In genomic region chr16:14500791-14501190, GRCh38 we compare ENCODE assay signal across 14 cellular contexts.
DNase-seq lines count a peak whose midpoint lies in the region; ATAC-seq and TF ChIP-seq lines count a peak whose summit lies in the region.
"Had no signal": no experiment of that assay in that cellular context is flagged by ENCODE, and none has a peak within 500 bp of the region (broad histone marks: within the 10 kb centered on the region; RNA-seq: fewer than 3 reads in every experiment).

No MANE protein-coding gene starts in this region.

- H3K9me3 ChIP-seq in breast epithelium = no peaks in the 10 kb centered on the region
- H3K9me3 ChIP-seq in ascending aorta = no peaks in the 10 kb centered on the region
- H3K9me3 ChIP-seq in mesenchymal stem cell (ENCODE audit: control insufficient read depth, low read length) = no peaks in the 10 kb centered on the region
- H3K9me3 ChIP-seq in uterus = no peaks in the 10 kb centered on the region
- H3K9me3 ChIP-seq in T-helper 17 cell (ENCODE audit: control insufficient read depth, low read length, poor library complexity, severe bottlenecking) = no peaks in the 10 kb centered on the region
- H3K9me3 ChIP-seq: colonic mucosa, pancreas had no signal

- WGBS in mesenchymal stem cell = no CpG with 5 or more reads among the region's 2 CpGs

- no peak for DNase-seq in MCF 10A (ENCODE audit: unreplicated experiment)
- no peak for DNase-seq in breast epithelium (ENCODE audit: low spot score in 2 of 2)
- no peak for DNase-seq in ascending aorta (ENCODE audit: low spot score in 2 of 2)
- no peak for DNase-seq in mesenchymal stem cell
- no peak for DNase-seq in uterus
- no peak for DNase-seq in T-helper 17 cell
- no peak for DNase-seq in HuH-7 (ENCODE audit: low spot score)
- DNase-seq: activated CD4-positive, alpha-beta T cell treated with anti-CD3 and anti-CD28 coated beads for 4 hours; activated T-cell treated with anti-CD3 and anti-CD28 coated beads, Interleukin-2, amount 50 U/mL, for 24 hours; CD8-positive, alpha-beta memory T cell; stimulated activated CD4-positive, alpha-beta T cell treated with anti-CD3 and anti-CD28 coated beads, Interleukin-2, amount 100 ng/mL, for 48 hours had no signal

- H3K36me3 Mint-ChIP-seq in MCF 10A (ENCODE audit: insufficient read depth, unreplicated experiment) = no peaks in the 10 kb centered on the region
- peaks cover 3% of the 10 kb centered on the region for H3K36me3 Mint-ChIP-seq in T-helper 17 cell (ENCODE audit: low read depth)

- CTCF ChIA-PET in MCF 10A (lab: Yijun Ruan, JAX) = interaction anchor here (0.6 to 3.1 kb wide), 10 partner anchors 10 to 222 kb away, joined by 3 to 22 read pairs (median 4); no protein-coding TSS in a partner anchor

- BruUV-seq in MCF 10A (replicated peaks; lab: Mats Ljungman, UMichigan) = no TSS peak

- no peak overlapping the region for H2BK15ac ChIP-seq in mesenchymal stem cell (ENCODE audit: low read depth, poor library complexity, severe bottlenecking)

- H3K14ac ChIP-seq in mesenchymal stem cell (ENCODE audit: low read length in 2 of 2) = no peak overlapping the region

- H3K18ac ChIP-seq in mesenchymal stem cell (ENCODE audit: low read depth in 1 of 2, low read length in 2 of 2) = peak overlapping the region in 1 of 2 experiments; percentile 79

- ATAC-seq in T-helper 17 cell = no peak
- ATAC-seq in HG03095 (IDR thresholded peaks at IDR 0.05; ENCODE audit: unreplicated experiment) = no peak

- no peak overlapping the region for H3K23ac ChIP-seq in mesenchymal stem cell (ENCODE audit: low read length in 2 of 2)

- H3K27me3 ChIP-seq in breast epithelium (no peaks in the 10 kb centered on the region), ascending aorta (no peaks in the 10 kb centered on the region), mesenchymal stem cell (ENCODE audit: control insufficient read depth in 1 of 2, insufficient read depth in 1 of 2, low read length in 2 of 2) (no peaks in the 10 kb centered on the region), uterus (no peaks in the 10 kb centered on the region)
- H3K27me3 ChIP-seq: colonic mucosa, pancreas had no signal

- peak overlapping the region; percentile 62 for H2BK120ac ChIP-seq in mesenchymal stem cell (ENCODE audit: low read depth, low read length)

- H4K91ac ChIP-seq in mesenchymal stem cell (ENCODE audit: low read length) = no peak overlapping the region

- H2AK5ac ChIP-seq in mesenchymal stem cell (ENCODE audit: low read length, severe bottlenecking) = peak overlapping the region; percentile 94

- H3K4me1 Mint-ChIP-seq in MCF 10A (ENCODE audit: insufficient read depth, unreplicated experiment) (peaks cover 51% of the 10 kb centered on the region), T-helper 17 cell (peaks cover 19% of the 10 kb centered on the region)

- peaks cover 13% of the 10 kb centered on the region for H3K79me1 ChIP-seq in mesenchymal stem cell (replicated peaks; ENCODE audit: low read length, poor library complexity, severe bottlenecking)

- no peak for TF ChIP-seq CTCF in MCF 10A (IDR thresholded peaks at IDR 0.05; ENCODE audit: unreplicated experiment)
- no peak for TF ChIP-seq CTCF in breast epithelium (IDR thresholded peaks at IDR 0.05)
- no peak for TF ChIP-seq CTCF in ascending aorta (IDR thresholded peaks at IDR 0.05)
- TF ChIP-seq CTCF in uterus (IDR thresholded peaks at IDR 0.05) = no peak

- H3K4me3 Mint-ChIP-seq in MCF 10A (ENCODE audit: unreplicated experiment) (no peak overlapping the region), T-helper 17 cell (no peak overlapping the region)
- H3K4me3 Mint-ChIP-seq: activated T-cell treated with anti-CD3 and anti-CD28 coated beads, Interleukin-2, amount 50 U/mL, for 24 hours; CD8-positive, alpha-beta memory T cell had no signal

- peak overlapping the region in 1 of 2 experiments; percentile 52 for H2BK12ac ChIP-seq in mesenchymal stem cell (ENCODE audit: low read length in 2 of 2)

- TF ChIP-seq POLR2A in breast epithelium (IDR thresholded peaks at IDR 0.05) = no peak
- no peak for TF ChIP-seq POLR2A in uterus (IDR thresholded peaks at IDR 0.05)

- H3K27ac ChIP-seq in breast epithelium = peak overlapping the region in 1 of 2 donors; percentile 67
- peak overlapping the region; percentile 77 to 84 for H3K27ac ChIP-seq in ascending aorta
- H3K27ac ChIP-seq in mesenchymal stem cell (ENCODE audit: low read length, poor library complexity, severe bottlenecking) = peak overlapping the region; percentile 89
- peak overlapping the region; percentile 62 to 64 for H3K27ac ChIP-seq in uterus
- H3K27ac ChIP-seq: colonic mucosa had no signal

- intact Hi-C loops in MCF 10A (cut with micrococcal nuclease) (loop anchor here (1.0 to 2.0 kb wide), 2 partner anchors 14 to 28 kb away; no protein-coding TSS in a partner anchor), breast epithelium (cut with DNase I; ENCODE audit: low total_unique reads) (no loop called here), ascending aorta (cut with DNase I) (loop anchor here (1.0 to 10.0 kb wide), 3 partner anchors 27 to 586 kb away; no protein-coding TSS in a partner anchor), uterus (cut with DNase I; ENCODE audit: low total_unique reads) (no loop called here)

- no peak overlapping the region for H3K4ac ChIP-seq in mesenchymal stem cell (ENCODE audit: low read depth in 1 of 2, low read length in 2 of 2)

- H4K8ac ChIP-seq in mesenchymal stem cell (ENCODE audit: low read length) = no peak overlapping the region

- H3K4me1 ChIP-seq in breast epithelium (peaks cover 0 to 9% of the 10 kb centered on the region in 2 donors), ascending aorta (peaks cover 10 to 27% of the 10 kb centered on the region in 2 donors), mesenchymal stem cell (ENCODE audit: control insufficient read depth, insufficient read depth, low read depth, low read length) (peaks cover 25% of the 10 kb centered on the region), uterus (peaks cover 2 to 3% of the 10 kb centered on the region in 2 donors)

- no peak overlapping the region for H3K4me2 ChIP-seq in mesenchymal stem cell (ENCODE audit: low read length, poor library complexity, severe bottlenecking)

- H3K27me3 Mint-ChIP-seq in MCF 10A (ENCODE audit: insufficient read depth, unreplicated experiment) = no peaks in the 10 kb centered on the region
- H3K27me3 Mint-ChIP-seq in T-helper 17 cell = no peaks in the 10 kb centered on the region
- H3K27me3 Mint-ChIP-seq: activated T-cell treated with anti-CD3 and anti-CD28 coated beads, Interleukin-2, amount 50 U/mL, for 24 hours; CD8-positive, alpha-beta memory T cell had no signal

- POLR2A ChIA-PET in MCF 10A (lab: Yijun Ruan, JAX) = interaction anchor here (1.0 to 8.6 kb wide), 9 partner anchors 10 to 201 kb away, joined by 3 to 119 read pairs (median 8); no protein-coding TSS in a partner anchor

- H3K27ac Mint-ChIP-seq in MCF 10A (ENCODE audit: low read depth, unreplicated experiment) (peak overlapping the region; percentile 78), T-helper 17 cell (no peak overlapping the region)
- H3K27ac Mint-ChIP-seq: activated T-cell treated with anti-CD3 and anti-CD28 coated beads, Interleukin-2, amount 50 U/mL, for 24 hours had no signal

- no peak overlapping the region for H2BK5ac ChIP-seq in mesenchymal stem cell (ENCODE audit: low read depth, low read length, poor library complexity, severe bottlenecking)

- no peaks in the 10 kb centered on the region for H3K9me3 Mint-ChIP-seq in MCF 10A (ENCODE audit: unreplicated experiment)
- H3K9me3 Mint-ChIP-seq: activated T-cell treated with anti-CD3 and anti-CD28 coated beads, Interleukin-2, amount 50 U/mL, for 24 hours; CD8-positive, alpha-beta memory T cell had no signal

- peak overlapping the region; percentile 70 for H3K9ac ChIP-seq in mesenchymal stem cell (ENCODE audit: low read length)

- H3K4me3 ChIP-seq in breast epithelium (no peak overlapping the region), ascending aorta (no peak overlapping the region), mesenchymal stem cell (ENCODE audit: insufficient read depth in 1 of 2, low read depth in 1 of 2, low read length in 2 of 2) (no peak overlapping the region), uterus (no peak overlapping the region)
- H3K4me3 ChIP-seq: colonic mucosa, pancreas had no signal

- H3K36me3 ChIP-seq in breast epithelium (no peaks in the 10 kb centered on the region), ascending aorta (no peaks in the 10 kb centered on the region), mesenchymal stem cell (ENCODE audit: control insufficient read depth in 1 of 2, insufficient read depth in 2 of 2, low read depth in 1 of 2, low read length in 2 of 2) (no peaks in the 10 kb centered on the region), uterus (no peaks in the 10 kb centered on the region)
- H3K36me3 ChIP-seq: colonic mucosa, pancreas had no signal

- no peak overlapping the region for H2AFZ ChIP-seq in mesenchymal stem cell (ENCODE audit: low read depth, low read length)

Comparison
In these comparisons a context has a peak if more than half of its experiments do, and no peak if none do; other contexts are left out.
1. intact Hi-C loops: an anchor here in MCF 10A (1.0 to 2.0 kb wide) and ascending aorta (1.0 to 10.0 kb wide); none called in breast epithelium and uterus.